2 cellular contexts compared by ENCODE assay signal in the genomic region with DNA sequence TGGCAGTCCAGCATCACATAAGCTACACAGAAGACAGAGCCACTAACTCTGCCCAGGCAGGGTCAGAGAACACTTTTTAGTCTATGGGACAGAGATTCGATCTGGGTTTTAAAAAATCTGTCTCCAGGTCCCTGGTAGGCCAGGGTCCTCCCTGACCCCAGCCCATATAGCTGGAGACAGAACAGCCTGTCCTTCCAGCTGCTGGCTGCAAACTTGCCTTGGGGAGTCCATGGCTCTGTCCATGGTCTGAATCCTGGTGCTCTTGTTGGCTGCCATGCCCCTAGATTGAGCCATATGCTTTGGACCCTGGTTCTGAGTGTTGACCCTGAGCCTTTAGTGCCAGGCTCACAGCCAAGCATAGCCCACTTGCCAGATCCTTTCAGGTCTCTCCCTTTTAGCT.
TF ChIP-seq lines count a peak whose summit lies in the region.

No MANE protein-coding gene starts in this region.

TF ChIP-seq in HCT116, 20 proteins besides CTCF, POLR2A, EP300 and RAD21:
- TF ChIP-seq, protein P1, sequence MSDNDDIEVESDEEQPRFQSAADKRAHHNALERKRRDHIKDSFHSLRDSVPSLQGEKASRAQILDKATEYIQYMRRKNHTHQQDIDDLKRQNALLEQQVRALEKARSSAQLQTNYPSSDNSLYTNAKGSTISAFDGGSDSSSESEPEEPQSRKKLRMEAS (IDR thresholded peaks at IDR 0.05): no peak
- TF ChIP-seq TCF7L2 (IDR thresholded peaks at IDR 0.05; ENCODE audit: borderline replicate concordance, extremely low read depth, insufficient read depth, insufficient read length) (no peak), EGR1 (IDR thresholded peaks at IDR 0.05; ENCODE audit: low read depth) (no peak)
- TF ChIP-seq, protein P2, sequence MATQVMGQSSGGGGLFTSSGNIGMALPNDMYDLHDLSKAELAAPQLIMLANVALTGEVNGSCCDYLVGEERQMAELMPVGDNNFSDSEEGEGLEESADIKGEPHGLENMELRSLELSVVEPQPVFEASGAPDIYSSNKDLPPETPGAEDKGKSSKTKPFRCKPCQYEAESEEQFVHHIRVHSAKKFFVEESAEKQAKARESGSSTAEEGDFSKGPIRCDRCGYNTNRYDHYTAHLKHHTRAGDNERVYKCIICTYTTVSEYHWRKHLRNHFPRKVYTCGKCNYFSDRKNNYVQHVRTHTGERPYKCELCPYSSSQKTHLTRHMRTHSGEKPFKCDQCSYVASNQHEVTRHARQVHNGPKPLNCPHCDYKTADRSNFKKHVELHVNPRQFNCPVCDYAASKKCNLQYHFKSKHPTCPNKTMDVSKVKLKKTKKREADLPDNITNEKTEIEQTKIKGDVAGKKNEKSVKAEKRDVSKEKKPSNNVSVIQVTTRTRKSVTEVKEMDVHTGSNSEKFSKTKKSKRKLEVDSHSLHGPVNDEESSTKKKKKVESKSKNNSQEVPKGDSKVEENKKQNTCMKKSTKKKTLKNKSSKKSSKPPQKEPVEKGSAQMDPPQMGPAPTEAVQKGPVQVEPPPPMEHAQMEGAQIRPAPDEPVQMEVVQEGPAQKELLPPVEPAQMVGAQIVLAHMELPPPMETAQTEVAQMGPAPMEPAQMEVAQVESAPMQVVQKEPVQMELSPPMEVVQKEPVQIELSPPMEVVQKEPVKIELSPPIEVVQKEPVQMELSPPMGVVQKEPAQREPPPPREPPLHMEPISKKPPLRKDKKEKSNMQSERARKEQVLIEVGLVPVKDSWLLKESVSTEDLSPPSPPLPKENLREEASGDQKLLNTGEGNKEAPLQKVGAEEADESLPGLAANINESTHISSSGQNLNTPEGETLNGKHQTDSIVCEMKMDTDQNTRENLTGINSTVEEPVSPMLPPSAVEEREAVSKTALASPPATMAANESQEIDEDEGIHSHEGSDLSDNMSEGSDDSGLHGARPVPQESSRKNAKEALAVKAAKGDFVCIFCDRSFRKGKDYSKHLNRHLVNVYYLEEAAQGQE (IDR thresholded peaks at IDR 0.05; ENCODE audit: low read depth): peak; percentile 53

TF ChIP-seq in PFSK-1, 5 proteins besides CTCF, POLR2A, EP300 and RAD21:
- no peak for TF ChIP-seq TAF1 (IDR thresholded peaks at IDR 0.05; ENCODE audit: borderline replicate concordance, insufficient read depth, low read length)
- TF ChIP-seq, protein P2 (IDR thresholded peaks at IDR 0.05; ENCODE audit: insufficient read depth in 1 of 2, low read depth in 2 of 2, low read length in 2 of 2): peak; percentile 88 to 93
